ENCODE assay signal across 10 cellular contexts in genomic region chr18:2984703-2985261, GRCh38. TPM values are rescaled to one million over a fixed set of nuclear protein-coding genes. Genes with fewer than 3 reads are reported as not detected.
DNase-seq lines count a peak whose midpoint lies in the region; ATAC-seq, FAIRE-seq and TF ChIP-seq lines count a peak whose summit lies in the region.
"Had no signal": no experiment of that assay in that cellular context is flagged by ENCODE, and none has a peak within 500 bp of the region (broad histone marks: within the 10 kb centered on the region; RNA-seq: fewer than 3 reads in every experiment).

No MANE protein-coding gene starts in this region.

- peak overlapping the region; percentile 60 for H3K27ac Mint-ChIP-seq in activated naive CD8-positive, alpha-beta T cell treated with anti-CD3 and anti-CD28 coated beads, Interleukin-2, amount 10 ng/mL, durations not matched to agents 7 days and 5 days

- peak overlapping the region; percentile 84 for H3K4me2 ChIP-seq in A549
- H3K4me2 ChIP-seq: BLaER1 had no signal

- H3K4me1 ChIP-seq in A549, result peaks cover 93% of the 10 kb centered on the region

- TF ChIP-seq POLR2A in A549 (IDR thresholded peaks at IDR 0.05; ENCODE audit: low read length) (no peak), H54 (IDR thresholded peaks at IDR 0.05; ENCODE audit: low read depth, low read length) (no peak)

- FAIRE-seq in A549 (lab: Jason Lieb, UNC), result no peak
- peak; percentile 66 for FAIRE-seq in H54 (lab: Jason Lieb, UNC)

- H3K4me1 Mint-ChIP-seq in activated naive CD8-positive, alpha-beta T cell treated with anti-CD3 and anti-CD28 coated beads, Interleukin-2, amount 10 ng/mL, durations not matched to agents 7 days and 5 days, result peaks cover 52% of the 10 kb centered on the region

- no peak for TF ChIP-seq CTCF in A549 (IDR thresholded peaks at IDR 0.05)

- no peak for TF ChIP-seq RAD21 in A549 (conservative IDR thresholded peaks at IDR 0.05 in 1 of 2, IDR thresholded peaks at IDR 0.05 in 1 of 2)

- H3K27me3 Mint-ChIP-seq in activated naive CD8-positive, alpha-beta T cell treated with anti-CD3 and anti-CD28 coated beads, Interleukin-2, amount 10 ng/mL, durations not matched to agents 7 days and 5 days, result no peaks in the 10 kb centered on the region

- 49% methylated on average over 2 of the region's 2 CpGs for WGBS in A549 (ENCODE audit: missing lambda C conversion rate)

- H3K4me3 Mint-ChIP-seq in activated naive CD8-positive, alpha-beta T cell treated with anti-CD3 and anti-CD28 coated beads, Interleukin-2, amount 10 ng/mL, durations not matched to agents 7 days and 5 days, result peak overlapping the region; percentile 29

- no peaks in the 10 kb centered on the region for H3K9me3 Mint-ChIP-seq in activated naive CD8-positive, alpha-beta T cell treated with anti-CD3 and anti-CD28 coated beads, Interleukin-2, amount 10 ng/mL, durations not matched to agents 7 days and 5 days

- no peaks in the 10 kb centered on the region for H3K9me3 ChIP-seq in A549

- no peak overlapping the region for H3K4me3 ChIP-seq in A549
- H3K4me3 ChIP-seq: BLaER1, lung had no signal

- CTCF ChIA-PET in A549 (lab: Yijun Ruan, JAX), result interaction anchor here (0.7 to 3.3 kb wide), 10 partner anchors 8 to 136 kb away, joined by 3 to 12 read pairs (median 4); no protein-coding TSS in a partner anchor

- peak overlapping the region; percentile 83 to 86 for H3K27ac ChIP-seq in A549
- H3K27ac ChIP-seq: BLaER1 had no signal

- peak in 1 of 2 experiments; percentile 33; a peak in 1 of 5 replicates for TF ChIP-seq EP300 in A549 (IDR thresholded peaks at IDR 0.05)

- peaks cover 12% of the 10 kb centered on the region for H3K36me3 Mint-ChIP-seq in activated naive CD8-positive, alpha-beta T cell treated with anti-CD3 and anti-CD28 coated beads, Interleukin-2, amount 10 ng/mL, durations not matched to agents 7 days and 5 days

- ATAC-seq in A549 (peak in 1 of 2 experiments; percentile 53; a peak in 3 of 6 replicates), SK-N-SH treated with all-trans-retinoic acid at 6 μM for 48 hours (no peak)
- ATAC-seq in activated naive CD8-positive, alpha-beta T cell treated with anti-CD3 and anti-CD28 coated beads, Interleukin-2, amount 10 ng/mL, durations not matched to agents 7 days and 5 days (ENCODE audit: low read depth), result no peak

- POLR2A ChIA-PET in A549 (lab: Yijun Ruan, JAX), result interaction anchor here (0.5 to 0.9 kb wide), 2 partner anchors 261 to 438 kb away, joined by 3 to 4 read pairs; no protein-coding TSS in a partner anchor
- POLR2A ChIA-PET in activated naive CD8-positive, alpha-beta T cell treated with anti-CD3 and anti-CD28 coated beads, Interleukin-2, amount 10 ng/mL, durations not matched to agents 7 days and 5 days (lab: Charles Lee), result interaction anchor here (0.6 to 5.4 kb wide), 12 partner anchors 10 to 264 kb away, joined by 3 to 60 read pairs (median 6); partner anchors contain the start of gene MYL12A

- peak in 1 of 2 experiments; percentile 62 for DNase-seq in A549 (ENCODE audit: low read depth in 1 of 2, low spot score in 1 of 2)
- DNase-seq in H54 (ENCODE audit: insufficient read length, low spot score), result no peak
- no peak for DNase-seq in activated naive CD8-positive, alpha-beta T cell treated with anti-CD3 and anti-CD28 coated beads, Interleukin-2, amount 10 ng/mL, durations not matched to agents 7 days and 5 days
- DNase-seq in mucosa of gallbladder (ENCODE audit: low spot score), result peak; percentile 87
- DNase-seq in GF-D8 (lab: John Stamatoyannopoulos, UW), result no peak
- DNase-seq in stimulated activated CD4-positive, alpha-beta T cell treated with anti-CD3 and anti-CD28 coated beads, Interleukin-12 subunit alpha, Interleukin-12 subunit beta, amount 100 ng/mL, for 4 hours, result no peak
- DNase-seq in activated CD4-positive, CD25-positive, alpha-beta regulatory T cell treated with anti-CD3 and anti-CD28 coated beads, Interleukin-2, amount 50 U/mL, for 72 hours, result no peak

TF ChIP-seq in A549, 52 proteins besides CTCF, POLR2A, EP300 and RAD21 (continues in another document):
- TF ChIP-seq, protein P1, sequence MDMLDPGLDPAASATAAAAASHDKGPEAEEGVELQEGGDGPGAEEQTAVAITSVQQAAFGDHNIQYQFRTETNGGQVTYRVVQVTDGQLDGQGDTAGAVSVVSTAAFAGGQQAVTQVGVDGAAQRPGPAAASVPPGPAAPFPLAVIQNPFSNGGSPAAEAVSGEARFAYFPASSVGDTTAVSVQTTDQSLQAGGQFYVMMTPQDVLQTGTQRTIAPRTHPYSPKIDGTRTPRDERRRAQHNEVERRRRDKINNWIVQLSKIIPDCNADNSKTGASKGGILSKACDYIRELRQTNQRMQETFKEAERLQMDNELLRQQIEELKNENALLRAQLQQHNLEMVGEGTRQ (IDR thresholded peaks at IDR 0.05), result no peak
- TF ChIP-seq FOSL2 (IDR thresholded peaks at IDR 0.05), result no peak
- no peak for TF ChIP-seq FOSL2 (CRISPR knock-in tag; IDR thresholded peaks at IDR 0.05)
- TF ChIP-seq PBX3 (IDR thresholded peaks at IDR 0.05), result no peak
- TF ChIP-seq BHLHE40 (IDR thresholded peaks at IDR 0.05; ENCODE audit: low read depth, low read length), result no peak
- TF ChIP-seq RNF2 (IDR thresholded peaks at IDR 0.05; ENCODE audit: borderline replicate concordance, low read depth), result no peak
- TF ChIP-seq CEBPB (IDR thresholded peaks at IDR 0.05), result no peak
- no peak for TF ChIP-seq HES2 (IDR thresholded peaks at IDR 0.05)
- TF ChIP-seq CHD4 (IDR thresholded peaks at IDR 0.05; ENCODE audit: borderline replicate concordance), result no peak
- no peak for TF ChIP-seq HDAC2 (IDR thresholded peaks at IDR 0.05)
- no peak for TF ChIP-seq TFCP2L1 (CRISPR knock-in tag; IDR thresholded peaks at IDR 0.05)
- no peak for TF ChIP-seq MAZ (IDR thresholded peaks at IDR 0.05; ENCODE audit: borderline replicate concordance, low read depth, low read length)
- TF ChIP-seq HOXB13 (CRISPR knock-in tag; IDR thresholded peaks at IDR 0.05; ENCODE audit: low read depth), result no peak

TF ChIP-seq in SK-N-SH treated with all-trans-retinoic acid at 6 μM for 48 hours, 23 proteins besides CTCF, POLR2A, EP300 and RAD21 (continues in another document):
- TF ChIP-seq, protein P2, sequence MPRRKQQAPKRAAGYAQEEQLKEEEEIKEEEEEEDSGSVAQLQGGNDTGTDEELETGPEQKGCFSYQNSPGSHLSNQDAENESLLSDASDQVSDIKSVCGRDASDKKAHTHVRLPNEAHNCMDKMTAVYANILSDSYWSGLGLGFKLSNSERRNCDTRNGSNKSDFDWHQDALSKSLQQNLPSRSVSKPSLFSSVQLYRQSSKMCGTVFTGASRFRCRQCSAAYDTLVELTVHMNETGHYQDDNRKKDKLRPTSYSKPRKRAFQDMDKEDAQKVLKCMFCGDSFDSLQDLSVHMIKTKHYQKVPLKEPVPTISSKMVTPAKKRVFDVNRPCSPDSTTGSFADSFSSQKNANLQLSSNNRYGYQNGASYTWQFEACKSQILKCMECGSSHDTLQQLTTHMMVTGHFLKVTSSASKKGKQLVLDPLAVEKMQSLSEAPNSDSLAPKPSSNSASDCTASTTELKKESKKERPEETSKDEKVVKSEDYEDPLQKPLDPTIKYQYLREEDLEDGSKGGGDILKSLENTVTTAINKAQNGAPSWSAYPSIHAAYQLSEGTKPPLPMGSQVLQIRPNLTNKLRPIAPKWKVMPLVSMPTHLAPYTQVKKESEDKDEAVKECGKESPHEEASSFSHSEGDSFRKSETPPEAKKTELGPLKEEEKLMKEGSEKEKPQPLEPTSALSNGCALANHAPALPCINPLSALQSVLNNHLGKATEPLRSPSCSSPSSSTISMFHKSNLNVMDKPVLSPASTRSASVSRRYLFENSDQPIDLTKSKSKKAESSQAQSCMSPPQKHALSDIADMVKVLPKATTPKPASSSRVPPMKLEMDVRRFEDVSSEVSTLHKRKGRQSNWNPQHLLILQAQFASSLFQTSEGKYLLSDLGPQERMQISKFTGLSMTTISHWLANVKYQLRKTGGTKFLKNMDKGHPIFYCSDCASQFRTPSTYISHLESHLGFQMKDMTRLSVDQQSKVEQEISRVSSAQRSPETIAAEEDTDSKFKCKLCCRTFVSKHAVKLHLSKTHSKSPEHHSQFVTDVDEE (CRISPR knock-in tag; IDR thresholded peaks at IDR 0.05), result no peak
- TF ChIP-seq ZFP3 (CRISPR knock-in tag; IDR thresholded peaks at IDR 0.05) (no peak), PPARA (CRISPR knock-in tag; IDR thresholded peaks at IDR 0.05; ENCODE audit: borderline replicate concordance) (no peak), SNAI2 (CRISPR knock-in tag; IDR thresholded peaks at IDR 0.05) (no peak)
- TF ChIP-seq, protein P3, sequence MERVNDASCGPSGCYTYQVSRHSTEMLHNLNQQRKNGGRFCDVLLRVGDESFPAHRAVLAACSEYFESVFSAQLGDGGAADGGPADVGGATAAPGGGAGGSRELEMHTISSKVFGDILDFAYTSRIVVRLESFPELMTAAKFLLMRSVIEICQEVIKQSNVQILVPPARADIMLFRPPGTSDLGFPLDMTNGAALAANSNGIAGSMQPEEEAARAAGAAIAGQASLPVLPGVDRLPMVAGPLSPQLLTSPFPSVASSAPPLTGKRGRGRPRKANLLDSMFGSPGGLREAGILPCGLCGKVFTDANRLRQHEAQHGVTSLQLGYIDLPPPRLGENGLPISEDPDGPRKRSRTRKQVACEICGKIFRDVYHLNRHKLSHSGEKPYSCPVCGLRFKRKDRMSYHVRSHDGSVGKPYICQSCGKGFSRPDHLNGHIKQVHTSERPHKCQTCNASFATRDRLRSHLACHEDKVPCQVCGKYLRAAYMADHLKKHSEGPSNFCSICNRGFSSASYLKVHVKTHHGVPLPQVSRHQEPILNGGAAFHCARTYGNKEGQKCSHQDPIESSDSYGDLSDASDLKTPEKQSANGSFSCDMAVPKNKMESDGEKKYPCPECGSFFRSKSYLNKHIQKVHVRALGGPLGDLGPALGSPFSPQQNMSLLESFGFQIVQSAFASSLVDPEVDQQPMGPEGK (CRISPR knock-in tag; IDR thresholded peaks at IDR 0.05; ENCODE audit: borderline replicate concordance), result no peak

RNA-seq across cellular contexts. Expression of gene LPIN2, which starts 28.2 kb away (rescaled TPM):
- polyA plus RNA-seq in A549 (2011; rRNA removed), result 21.1 and 23.7 TPM in 2 replicates
- polyA plus RNA-seq in A549 (2012; cell fraction: cytosol; rRNA removed), result 6.9 and 8.5 TPM in 2 replicates
- 9.9 and 13.4 TPM in 2 replicates for polyA plus RNA-seq in A549 (2012; cell fraction: nucleus; rRNA removed)
- polyA plus RNA-seq in A549 (2017; fragmentation: RNase III; extraction: RNeasy Plus Mini Kit Qiagen cat#74134 plus additional on column Dnase treatment), result 12.5 to 14.0 TPM (median 12.9 TPM) in 3 replicates
- polyA minus RNA-seq in A549 (2011; rRNA and poly(A)+ RNA removed), result 17.9 and 18.8 TPM in 2 replicates
- total RNA-seq in activated naive CD8-positive, alpha-beta T cell treated with anti-CD3 and anti-CD28 coated beads, Interleukin-2, amount 10 ng/mL, durations not matched to agents 7 days and 5 days, result 10 to 100 TPM; 91.0 to 93.9 TPM
- total RNA-seq in mucosa of gallbladder, result 190 TPM
